Comparison of ENCODE assay signal across 9 cellular contexts in genomic region chr5:97297063-97297715, GRCh38.
DNase-seq lines count a peak whose midpoint lies in the region; ATAC-seq and TF ChIP-seq lines count a peak whose summit lies in the region.
"Had no signal": no experiment of that assay in that cellular context is flagged by ENCODE, and none has a peak within 500 bp of the region (broad histone marks: within the 10 kb centered on the region; RNA-seq: fewer than 3 reads in every experiment).

No MANE protein-coding gene starts in this region.

- H3K9me3 ChIP-seq in spleen = peaks cover 0 to 8% (median 0%) of the 10 kb centered on the region in 8 donors

- ATAC-seq in activated naive CD4-positive, alpha-beta T cell treated with anti-CD3 and anti-CD28 coated beads, Interleukin-2, amount 50 U/mL, for 72 hours = peak; percentile 47 to 70
- ATAC-seq in GM21529 (IDR thresholded peaks at IDR 0.05; ENCODE audit: unreplicated experiment) (peak; percentile 97), HG03571 (IDR thresholded peaks at IDR 0.05; ENCODE audit: unreplicated experiment) (peak; percentile 99)

- intact Hi-C loops in spleen (cut with DNase I; ENCODE audit: low total_unique reads) = no loop called here

- 18 to 29% (median 28%) methylated on average over 5 of the region's 5 CpGs for WGBS in spleen, 5 donors

- H3K4me1 ChIP-seq in spleen = no peaks in the 10 kb centered on the region

- no peaks in the 10 kb centered on the region for H3K36me3 ChIP-seq in spleen

- TF ChIP-seq CTCF in fibroblast of the aortic adventitia (IDR thresholded peaks at IDR 0.05; ENCODE audit: insufficient read depth, low read length) (no peak), spleen (IDR thresholded peaks at IDR 0.05 in 8 of 11, conservative IDR thresholded peaks at IDR 0.05 in 3 of 11) (peak in 7 of 11 experiments; percentile 8 to 36 (median 21))

- no peak for TF ChIP-seq POLR2A in spleen (IDR thresholded peaks at IDR 0.05)

- H3K27me3 ChIP-seq in spleen (replicated peaks in 1 of 7) = no peaks in the 10 kb centered on the region

- no peaks in the 10 kb centered on the region for H3K36me3 Mint-ChIP-seq in activated naive CD4-positive, alpha-beta T cell treated with anti-CD3 and anti-CD28 coated beads, Interleukin-2, amount 50 U/mL, for 72 hours

- no peak overlapping the region for H3K4me3 ChIP-seq in fibroblast of the aortic adventitia (ENCODE audit: low read depth, low read length)
- no peak overlapping the region for H3K4me3 ChIP-seq in spleen

- no peak overlapping the region for H3K27ac Mint-ChIP-seq in activated naive CD4-positive, alpha-beta T cell treated with anti-CD3 and anti-CD28 coated beads, Interleukin-2, amount 50 U/mL, for 72 hours

- H3K9me3 Mint-ChIP-seq in activated naive CD4-positive, alpha-beta T cell treated with anti-CD3 and anti-CD28 coated beads, Interleukin-2, amount 50 U/mL, for 72 hours = no peaks in the 10 kb centered on the region

- H3K27ac ChIP-seq in spleen = no peak overlapping the region
- H3K27ac ChIP-seq: epithelial cell of prostate had no signal

- DNase-seq in activated naive CD4-positive, alpha-beta T cell treated with anti-CD3 and anti-CD28 coated beads, Interleukin-2, amount 50 U/mL, for 72 hours (ENCODE audit: low spot score in 2 of 2) = no peak
- DNase-seq in activated naive CD4-positive, alpha-beta T cell (lab: John Stamatoyannopoulos, UW) = no peak
- peak; percentile 60 for DNase-seq in RPMI8226
- peak; percentile 1 for DNase-seq in fibroblast of the aortic adventitia (ENCODE audit: low read depth)
- DNase-seq in spleen = no peak
- DNase-seq in 8988T = no peak

Comparison
In these comparisons a context has a peak if more than half of its experiments do, and no peak if none do; other contexts are left out.
1. DNase-seq: peak in RPMI8226 (single experiment) and fibroblast of the aortic adventitia (single experiment); none in activated naive CD4-positive, alpha-beta T cell treated with anti-CD3 and anti-CD28 coated beads, Interleukin-2, amount 50 U/mL, for 72 hours (0 of 2), activated naive CD4-positive, alpha-beta T cell (0 of 4), spleen (single experiment) and 8988T (single experiment).
2. Peak in every context shown above with its lines, with median percentiles within 50 percentile points of each other: ATAC-seq.